In genomic region chr1:3393024-3393986, GRCh38 we compare ENCODE assay signal across 10 cellular contexts.
DNase-seq lines count a peak whose midpoint lies in the region; ATAC-seq, FAIRE-seq and TF ChIP-seq lines count a peak whose summit lies in the region.
"Had no signal": no experiment of that assay in that cellular context is flagged by ENCODE, and none has a peak within 500 bp of the region (broad histone marks: within the 10 kb centered on the region; RNA-seq: fewer than 3 reads in every experiment).

No MANE protein-coding gene starts in this region.

- H3K27ac Mint-ChIP-seq in CD4-positive, alpha-beta memory T cell, result no peak overlapping the region
- H3K27ac Mint-ChIP-seq in T-helper 17 cell, result no peak overlapping the region

- peak overlapping the region; percentile 61 for H3K4me2 ChIP-seq in mesendoderm (ENCODE audit: low read length)

- H3K79me2 ChIP-seq in mesendoderm (ENCODE audit: control insufficient read depth, insufficient read depth, low read length), result no peaks in the 10 kb centered on the region

- H3K36me3 ChIP-seq in SJCRH30 (no peaks in the 10 kb centered on the region), mesendoderm (ENCODE audit: control insufficient read depth, insufficient read depth, low read length) (no peaks in the 10 kb centered on the region), thyroid gland (no peaks in the 10 kb centered on the region)
- H3K36me3 ChIP-seq in CD4-positive, alpha-beta memory T cell (ENCODE audit: insufficient read depth, low read length), result no peaks in the 10 kb centered on the region

- H2BK15ac ChIP-seq in mesendoderm (replicated peaks; ENCODE audit: low read depth), result no peak overlapping the region

- no peak overlapping the region for H2BK120ac ChIP-seq in mesendoderm (ENCODE audit: low read depth, low read length)

- H3K27me3 ChIP-seq in SJCRH30 (0 out of 2 replicates have a peak, but pooled peaks cover 7% of the 10 kb centered on the region), mesendoderm (ENCODE audit: insufficient read depth, low read length, poor library complexity) (peaks cover 53% of the 10 kb centered on the region), thyroid gland (no peaks in the 10 kb centered on the region)
- no peaks in the 10 kb centered on the region for H3K27me3 ChIP-seq in CD4-positive, alpha-beta memory T cell (ENCODE audit: insufficient read depth, low read length)

- H3K27ac ChIP-seq in SJCRH30, result peak overlapping the region; percentile 13; the same call in 1 of the 2 replicates
- peak overlapping the region; percentile 49 for H3K27ac ChIP-seq in mesendoderm (ENCODE audit: low read depth, low read length)
- H3K27ac ChIP-seq in thyroid gland, result peak overlapping the region; percentile 75 to 87 (median 82)
- H3K27ac ChIP-seq in CD4-positive, alpha-beta memory T cell (ENCODE audit: low read depth, low read length), result no peak overlapping the region

- H3K9ac ChIP-seq in mesendoderm (ENCODE audit: low read length), result peak overlapping the region; percentile 60

- H3K4me3 Mint-ChIP-seq in CD4-positive, alpha-beta memory T cell, result peak overlapping the region in 2 of 8 donors; percentile 43 to 45
- no peak overlapping the region for H3K4me3 Mint-ChIP-seq in T-helper 17 cell

- H3K27me3 Mint-ChIP-seq in CD4-positive, alpha-beta memory T cell, result peaks cover 31 to 35% of the 10 kb centered on the region in 2 donors
- peaks cover 65% of the 10 kb centered on the region for H3K27me3 Mint-ChIP-seq in T-helper 17 cell

- peak in 1 of 2 experiments; percentile 45 for DNase-seq in SJCRH30
- peak; percentile 13 for DNase-seq in fibroblast of villous mesenchyme (ENCODE audit: low read depth)
- peak; percentile 67 for DNase-seq in mesendoderm
- peak; percentile 67 to 75 for DNase-seq in thyroid gland
- no peak for DNase-seq in CD4-positive, alpha-beta memory T cell
- DNase-seq in D721Med (ENCODE audit: insufficient read length, low spot score), result no peak
- no peak for DNase-seq in T-helper 17 cell
- DNase-seq: activated T-cell treated with anti-CD3 and anti-CD28 coated beads, Interleukin-2, amount 50 U/mL, for 48 hours; NCI-H1092; OCI-M1 had no signal

- no peaks in the 10 kb centered on the region for H3K9me3 ChIP-seq in SJCRH30 (replicated peaks)
- H3K9me3 ChIP-seq in thyroid gland, result no peaks in the 10 kb centered on the region
- no peaks in the 10 kb centered on the region for H3K9me3 ChIP-seq in CD4-positive, alpha-beta memory T cell (ENCODE audit: control insufficient read depth in 1 of 2, low read length in 2 of 2)
- no peaks in the 10 kb centered on the region for H3K9me3 ChIP-seq in T-helper 17 cell (ENCODE audit: control insufficient read depth, low read length, poor library complexity, severe bottlenecking)

- H3K23ac ChIP-seq in mesendoderm (ENCODE audit: low read length), result peak overlapping the region; percentile 73

- no peak overlapping the region for H4K8ac ChIP-seq in mesendoderm (ENCODE audit: low read depth, low read length)

- no peak for TF ChIP-seq CTCF in fibroblast of villous mesenchyme (IDR thresholded peaks at IDR 0.05; ENCODE audit: insufficient read depth, low read depth, low read length)
- TF ChIP-seq CTCF in thyroid gland (IDR thresholded peaks at IDR 0.05), result peak in 1 of 6 experiments; percentile 13
- no peak for TF ChIP-seq CTCF in D721Med (IDR thresholded peaks at IDR 0.05; ENCODE audit: insufficient read depth, missing control alignments)

- intact Hi-C loops in thyroid gland (cut with DNase I), result no loop called here
- intact Hi-C loops in CD4-positive, alpha-beta memory T cell (cut with micrococcal nuclease), result no loop called here

- no CpG with 5 or more reads among the region's 63 CpGs for WGBS in mesendoderm (ENCODE audit: extremely low coverage, insufficient coverage, low lambda C conversion rate)
- WGBS in thyroid gland, 2 donors, result 12 to 14% methylated on average over 22 to 42 of the region's 63 CpGs

- H3K79me1 ChIP-seq in mesendoderm (ENCODE audit: low read length), result no peaks in the 10 kb centered on the region

- peak in 1 of 2 donors; percentile 26 for TF ChIP-seq POLR2A in thyroid gland (IDR thresholded peaks at IDR 0.05)

- H3K36me3 Mint-ChIP-seq in CD4-positive, alpha-beta memory T cell, result no peaks in the 10 kb centered on the region
- H3K36me3 Mint-ChIP-seq in T-helper 17 cell (ENCODE audit: low read depth), result no peaks in the 10 kb centered on the region

- no peak overlapping the region for H2AK5ac ChIP-seq in mesendoderm (ENCODE audit: low read length)

- H3K56ac ChIP-seq in mesendoderm (ENCODE audit: low read length), result peak overlapping the region; percentile 87

- peak overlapping the region; percentile 50 for H3K4ac ChIP-seq in mesendoderm (ENCODE audit: low read depth, low read length)

- peak overlapping the region; percentile 69 for H3K18ac ChIP-seq in mesendoderm (ENCODE audit: low read length)

- H3K4me3 ChIP-seq in SJCRH30 (no peak overlapping the region; the same call in 1 of the 2 replicates), fibroblast of villous mesenchyme (ENCODE audit: low read depth, low read length) (no peak overlapping the region), mesendoderm (ENCODE audit: low read length) (no peak overlapping the region), thyroid gland (replicated peaks in 1 of 3) (peak overlapping the region in 2 of 3 donors; percentile 2 to 14)
- H3K4me3 ChIP-seq in CD4-positive, alpha-beta memory T cell (ENCODE audit: low read length in 2 of 2), result no peak overlapping the region

- H3K4me1 ChIP-seq in SJCRH30 (peaks cover 5% of the 10 kb centered on the region; the same call in 1 of the 2 replicates), mesendoderm (ENCODE audit: control insufficient read depth, low read depth, low read length) (peaks cover 2% of the 10 kb centered on the region), thyroid gland (peaks cover 16 to 30% of the 10 kb centered on the region in 2 donors)
- H3K4me1 ChIP-seq in CD4-positive, alpha-beta memory T cell (ENCODE audit: insufficient read depth, low read length), result no peaks in the 10 kb centered on the region

- peaks cover 0 to 6% (median 2%) of the 10 kb centered on the region in 4 donors for H3K4me1 Mint-ChIP-seq in CD4-positive, alpha-beta memory T cell
- H3K4me1 Mint-ChIP-seq in T-helper 17 cell, result no peaks in the 10 kb centered on the region

- no peak for FAIRE-seq in D721Med (lab: Jason Lieb, UNC)

- H3K9me3 Mint-ChIP-seq in CD4-positive, alpha-beta memory T cell, result no peaks in the 10 kb centered on the region

- no peak overlapping the region for H2BK5ac ChIP-seq in mesendoderm (ENCODE audit: low read length)

- ATAC-seq in T-helper 17 cell, result no peak

- POLR2A ChIA-PET in CD4-positive, alpha-beta memory T cell (lab: Charles Lee; ENCODE audit: partially characterized antibody), result no interaction called here

- CTCF ChIA-PET in CD4-positive, alpha-beta memory T cell (lab: Charles Lee; ENCODE audit: partially characterized antibody), result no interaction called here

- no peak overlapping the region for H4K5ac ChIP-seq in mesendoderm (ENCODE audit: low read length)

Comparison
In these comparisons a context has a peak if more than half of its experiments do, and no peak if none do; other contexts are left out.
1. DNase-seq: peak in fibroblast of villous mesenchyme (single experiment), mesendoderm (single experiment) and thyroid gland (2 of 2); none in CD4-positive, alpha-beta memory T cell (0 of 5), D721Med (single experiment) and T-helper 17 cell (0 of 3).
2. H3K4me3 ChIP-seq: peak in thyroid gland (2 of 3); none in SJCRH30 (single experiment), fibroblast of villous mesenchyme (single experiment), mesendoderm (single experiment) and CD4-positive, alpha-beta memory T cell (0 of 2).